8 cellular contexts compared by ENCODE assay signal in the genomic region with DNA sequence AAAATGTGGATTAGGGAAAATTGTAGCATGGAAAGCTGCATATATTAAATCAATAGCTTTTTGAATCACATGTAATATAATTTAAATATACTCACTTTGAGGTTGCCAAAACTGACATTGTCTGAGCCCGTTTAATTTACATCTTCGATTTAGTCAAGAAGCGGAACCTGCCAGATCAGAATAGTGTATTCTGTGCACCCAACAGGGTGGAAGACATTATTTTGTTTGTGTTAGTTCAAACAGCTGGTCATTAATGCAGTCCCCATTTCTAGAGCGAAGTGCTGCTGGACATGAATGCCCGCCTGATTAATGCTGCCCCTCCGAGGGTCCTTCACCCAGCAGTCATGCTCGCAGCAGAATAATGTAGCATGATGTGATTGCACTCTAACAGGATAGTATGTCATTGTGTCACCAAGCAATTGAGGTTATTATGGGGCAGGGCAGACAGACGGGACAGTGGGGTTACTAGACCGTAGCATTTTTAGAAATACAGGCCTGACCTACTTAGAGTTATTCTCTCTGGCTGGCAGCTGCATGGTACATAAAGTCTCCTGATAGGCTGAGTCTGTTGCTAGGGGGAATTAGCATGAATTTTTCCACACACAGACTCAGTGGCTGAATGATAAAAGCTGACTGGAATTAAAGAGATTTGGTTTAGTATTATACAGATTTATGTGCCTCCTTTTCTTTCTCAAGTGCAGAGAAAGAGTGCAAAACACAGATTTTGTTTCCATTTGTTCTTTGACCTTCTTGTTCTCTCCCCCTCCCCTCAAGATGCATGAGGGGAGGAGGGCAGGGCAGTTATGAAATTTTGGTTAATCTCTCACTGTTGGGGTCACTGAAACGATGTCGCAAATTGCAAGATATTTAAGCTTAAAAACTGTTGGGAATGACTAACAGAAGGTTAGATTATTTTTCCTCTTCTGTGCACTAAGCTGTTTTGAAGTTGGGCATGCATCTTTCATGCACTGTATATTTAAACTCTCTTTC.
DNase-seq lines count a peak whose midpoint lies in the region; ATAC-seq and TF ChIP-seq lines count a peak whose summit lies in the region.

No MANE protein-coding gene starts in this region.

- H3K36me3 ChIP-seq in osteoblast (ENCODE audit: insufficient read depth, low read length) (no peaks in the 10 kb centered on the region), suprapubic skin (no peaks in the 10 kb centered on the region)

- no peaks in the 10 kb centered on the region for H3K27me3 ChIP-seq in osteoblast (ENCODE audit: insufficient read depth, low read length)
- no peaks in the 10 kb centered on the region for H3K27me3 ChIP-seq in suprapubic skin

- H3K4me3 ChIP-seq in epithelial cell of proximal tubule (ENCODE audit: low read depth, low read length) = no peak overlapping the region
- H3K4me3 ChIP-seq in osteoblast (ENCODE audit: insufficient read depth, low read length) = no peak overlapping the region
- H3K4me3 ChIP-seq in suprapubic skin = no peak overlapping the region

- H3K27ac ChIP-seq in osteoblast (ENCODE audit: low read depth, low read length) = no peak overlapping the region
- H3K27ac ChIP-seq in suprapubic skin = no peak overlapping the region

- 62% methylated on average over 11 of the region's 11 CpGs for WGBS in suprapubic skin

- H2AFZ ChIP-seq in osteoblast (ENCODE audit: low read length) = no peak overlapping the region

- no peaks in the 10 kb centered on the region for H4K20me1 ChIP-seq in osteoblast (ENCODE audit: insufficient read depth, low read length)

- no peak for TF ChIP-seq POLR2A in suprapubic skin (IDR thresholded peaks at IDR 0.05)

- H3K79me2 ChIP-seq in osteoblast (ENCODE audit: insufficient read depth, low read length) = no peaks in the 10 kb centered on the region

- DNase-seq in DMS53 treated with DMSO at 0.1 percent for 48 hours (lab: John Stamatoyannopoulos, UW; ENCODE audit: unreplicated experiment) = peak; percentile 40
- peak; percentile 73 for DNase-seq in NCI-H345 treated with DMSO at 0.1 percent for 48 hours (lab: John Stamatoyannopoulos, UW; ENCODE audit: unreplicated experiment)
- peak; percentile 50 for DNase-seq in epithelial cell of proximal tubule (ENCODE audit: low read depth)
- peak; percentile 13 for DNase-seq in osteoblast (ENCODE audit: insufficient read length, low spot score, missing footprints)
- DNase-seq in stimulated activated CD4-positive, alpha-beta T cell treated with anti-CD3 and anti-CD28 coated beads, Interleukin-1b, Interleukin-23, amount 100 ng/mL, for 48 hours = no peak
- DNase-seq in T-helper 9 cell = no peak
- DNase-seq in suprapubic skin (ENCODE audit: low spot score in 2 of 2) = no peak

- ATAC-seq in GM21381 (IDR thresholded peaks at IDR 0.05; ENCODE audit: unreplicated experiment) = no peak

- H3K4me2 ChIP-seq in osteoblast (ENCODE audit: insufficient read depth, low read length) = no peak overlapping the region

- H3K4me1 ChIP-seq in osteoblast (ENCODE audit: insufficient read depth, low read length) (peaks cover 32% of the 10 kb centered on the region), suprapubic skin (peaks cover 44% of the 10 kb centered on the region)

- TF ChIP-seq CTCF in epithelial cell of proximal tubule (conservative IDR thresholded peaks at IDR 0.05; ENCODE audit: low read depth, low read length) = no peak
- no peak for TF ChIP-seq CTCF in osteoblast (IDR thresholded peaks at IDR 0.05; ENCODE audit: extremely low read depth, low read depth, low read length)
- TF ChIP-seq CTCF in suprapubic skin (IDR thresholded peaks at IDR 0.05) = no peak

- no peak for TF ChIP-seq EP300 in suprapubic skin (IDR thresholded peaks at IDR 0.05)

- no peaks in the 10 kb centered on the region for H3K9me3 ChIP-seq in osteoblast (ENCODE audit: low read depth, low read length)
- no peaks in the 10 kb centered on the region for H3K9me3 ChIP-seq in suprapubic skin

Comparison
In these comparisons a context has a peak if more than half of its experiments do, and no peak if none do; other contexts are left out.
1. DNase-seq: peak in DMS53 treated with DMSO at 0.1 percent for 48 hours (single experiment), NCI-H345 treated with DMSO at 0.1 percent for 48 hours (single experiment), epithelial cell of proximal tubule (single experiment) and osteoblast (single experiment); none in stimulated activated CD4-positive, alpha-beta T cell treated with anti-CD3 and anti-CD28 coated beads, Interleukin-1b, Interleukin-23, amount 100 ng/mL, for 48 hours (single experiment), T-helper 9 cell (single experiment) and suprapubic skin (0 of 2).